ENCODE assay signal across 29 cellular contexts in the genomic region with DNA sequence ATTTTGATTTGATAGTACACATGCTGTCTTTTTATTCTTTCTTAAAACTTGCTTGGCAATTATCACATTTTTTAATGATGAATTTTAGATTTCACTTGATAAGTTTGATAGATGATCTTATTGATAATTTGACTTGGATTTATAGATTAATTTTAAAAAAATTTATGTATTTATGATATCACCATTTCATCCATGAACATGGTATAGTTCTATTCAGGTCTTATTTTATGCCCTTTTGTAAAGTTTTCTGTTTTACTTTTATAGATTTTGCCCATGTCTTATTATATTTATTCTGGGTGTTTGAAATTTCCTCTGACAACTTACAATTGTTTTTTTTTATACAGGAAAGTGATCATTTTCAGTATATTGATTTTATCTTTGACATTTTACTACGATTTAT. TPM values are rescaled to one million over a fixed set of nuclear protein-coding genes. Genes with fewer than 3 reads are reported as not detected.
"Had no signal": no experiment of that assay in that cellular context is flagged by ENCODE, and none has a peak within 500 bp of the region (broad histone marks: within the 10 kb centered on the region; RNA-seq: fewer than 3 reads in every experiment).

No MANE protein-coding gene starts in this region.

- ATAC-seq: esophagus mucosa, gastrocnemius medialis, heart right ventricle, left cardiac atrium, left lung, left ventricle myocardium superior, lower lobe of right lung, mucosa of descending colon had no signal

- H3K4me1 ChIP-seq: gastrocnemius medialis, left lung, lower lobe of right lung had no signal

- H3K27me3 ChIP-seq: esophagus squamous epithelium, gastrocnemius medialis had no signal

- FAIRE-seq: islet of Langerhans, keratinocyte had no signal

- DNase-seq: dermis blood vessel endothelial cell; dorsolateral prefrontal cortex; effector CD4-positive, alpha-beta T cell; effector memory CD4-positive, alpha-beta T cell; erythroblast; esophagus squamous epithelium; foreskin fibroblast; gastrocnemius medialis; glutamatergic neuron; head of caudate nucleus; heart right ventricle; hippocampal formation; left cardiac atrium; left lung; left ventricle myocardium superior; lower lobe of right lung; mesenchymal stem cell; mucosa of descending colon; naive B cell had no signal

- H3K27ac ChIP-seq: coronary artery, epithelial cell of prostate, esophagus squamous epithelium, gastrocnemius medialis, heart right ventricle, left lung, lower lobe of right lung had no signal

- H3K36me3 ChIP-seq: esophagus squamous epithelium, gastrocnemius medialis, heart right ventricle, left lung, lower lobe of right lung had no signal

- H3K9me3 ChIP-seq: esophagus squamous epithelium, gastrocnemius medialis, left lung, lower lobe of right lung, mucosa of descending colon had no signal

- H3K4me3 ChIP-seq: coronary artery, dorsolateral prefrontal cortex, esophagus squamous epithelium, gastrocnemius medialis, heart right ventricle, left lung, lower lobe of right lung, mucosa of descending colon had no signal

RNA-seq across cellular contexts. Expression of a gene that starts 39.5 kb away (rescaled TPM):
- total RNA-seq: chondrocyte, dermis blood vessel endothelial cell, glomerular endothelial cell, lung microvascular endothelial cell, mesenteric fat pad, myocyte had no signal
- polyA plus RNA-seq: keratinocyte had no signal
